In the genomic region with DNA sequence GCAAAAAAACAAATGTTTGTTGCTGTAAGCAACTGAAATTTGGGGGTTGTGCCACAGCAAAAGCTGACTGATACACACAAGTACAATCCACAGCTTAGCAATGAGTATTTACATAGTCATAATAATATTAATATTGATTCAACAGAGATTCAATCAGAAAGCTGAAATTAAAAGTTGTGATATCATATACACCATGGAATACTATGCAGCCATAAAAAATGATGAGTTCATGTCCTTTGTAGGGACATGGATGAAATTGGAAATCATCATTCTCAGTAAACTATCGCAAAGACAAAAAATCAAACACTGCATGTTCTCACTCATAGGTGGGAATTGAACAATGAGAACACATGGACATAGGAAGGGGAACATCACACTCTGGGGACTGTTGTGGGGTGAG, we compare ENCODE assay signal across 2 cellular contexts.
DNase-seq lines count a peak whose midpoint lies in the region; ATAC-seq, FAIRE-seq and TF ChIP-seq lines count a peak whose summit lies in the region.
"Not testable (repeated sequence)": the region's sequence is repeated elsewhere in the genome, so short reads cannot be mapped to it uniquely, and the experiment has no call there.

No MANE protein-coding gene starts in this region.

- not testable (repeated sequence) for TF ChIP-seq EP300 in K562 (IDR thresholded peaks at IDR 0.05; ENCODE audit: low read length)

- DNase-seq in K562 (ENCODE audit: extremely low read depth in 1 of 4, low spot score in 3 of 4) = not testable (repeated sequence)

- ATAC-seq in K562 = not testable (repeated sequence)

- POLR2A ChIA-PET in HEK293 (lab: Yijun Ruan, JAX); K562 (lab: Yijun Ruan, JAX): not testable (repeated sequence)

- no CpG with 5 or more reads among the region's 1 CpG for WGBS in K562 (ENCODE audit: insufficient coverage, low coverage, missing lambda C conversion rate)

- not testable (repeated sequence) for H3K27ac ChIP-seq in HEK293 (ENCODE audit: extremely low read depth, low read depth, low read length); K562 (ENCODE audit: extremely low read depth, low read depth, low read length)

- CTCF ChIA-PET in HEK293 (lab: Yijun Ruan, JAX) = interaction anchor here (0.6 to 1.2 kb wide), 4 partner anchors 15 to 239 kb away, joined by 3 to 4 read pairs (median 4); no protein-coding TSS in a partner anchor
- CTCF ChIA-PET in K562 (lab: Yijun Ruan, JAX; ENCODE audit: low intra/inter-chr PET ratio) = not testable (repeated sequence)

- not testable (repeated sequence) for TF ChIP-seq RAD21 in K562 (CRISPR knock-in tag; conservative IDR thresholded peaks at IDR 0.05 in 1 of 2, IDR thresholded peaks at IDR 0.05 in 1 of 2)

- H3K79me2 ChIP-seq in K562 (ENCODE audit: control insufficient read depth, insufficient read depth, low read length) = not testable (repeated sequence)

- H3K4me2 ChIP-seq in K562 (ENCODE audit: insufficient read depth, low read length) = not testable (repeated sequence)

- intact Hi-C loops in K562 (cut with micrococcal nuclease) = not testable (repeated sequence)

- not testable (repeated sequence) for FAIRE-seq in K562 (lab: Jason Lieb, UNC)

- not testable (repeated sequence) for TF ChIP-seq CTCF in HEK293 (tag by site-specific recombination; IDR thresholded peaks at IDR 0.05); K562 (IDR thresholded peaks at IDR 0.05 in 2 of 3, conservative IDR thresholded peaks at IDR 0.05 in 1 of 3; ENCODE audit: insufficient read depth in 2 of 3, low read depth in 1 of 3, low read length in 3 of 3)

- not testable (repeated sequence) for H2AFZ ChIP-seq in K562 (ENCODE audit: low read depth, low read length)

- H3K9me3 ChIP-seq in HEK293 (ENCODE audit: control insufficient read depth, insufficient read depth, low read depth, low read length); K562 (replicated peaks; ENCODE audit: control insufficient read depth, insufficient read depth, low read depth, low read length): not testable (repeated sequence)

- BruUV-seq in K562 (replicated peaks; lab: Mats Ljungman, UMichigan) = not testable (repeated sequence)

- not testable (repeated sequence) for H3K4me1 ChIP-seq in HEK293 (ENCODE audit: control insufficient read depth, insufficient read depth, low read length); K562 (replicated peaks in 1 of 2; ENCODE audit: control insufficient read depth in 2 of 2, insufficient read depth in 2 of 2, low read length in 2 of 2)

- H3K36me3 ChIP-seq in HEK293 (ENCODE audit: control insufficient read depth in 2 of 2, insufficient read depth in 1 of 2, low read length in 2 of 2) (peaks cover 0 to 37% of the 10 kb centered on the region in 2 experiments; a peak in 2 of 3 replicates), K562 (ENCODE audit: control insufficient read depth, insufficient read depth, low read length) (peaks cover 28% of the 10 kb centered on the region)

- not testable (repeated sequence) for TF ChIP-seq POLR2A in K562 (conservative IDR thresholded peaks at IDR 0.05)

- not testable (repeated sequence) for H3K27me3 ChIP-seq in K562 (ENCODE audit: control insufficient read depth in 2 of 2, insufficient read depth in 2 of 2, low read length in 2 of 2)

- H3K9ac ChIP-seq in K562 (ENCODE audit: insufficient read depth in 1 of 2, low read depth in 2 of 2, low read length in 2 of 2) = not testable (repeated sequence)

- H3K9me1 ChIP-seq in K562 (ENCODE audit: control insufficient read depth, insufficient read depth, low read length) = not testable (repeated sequence)

- not testable (repeated sequence) for H3K4me3 ChIP-seq in HEK293 (ENCODE audit: low read depth, low read length); K562

- in situ Hi-C loops in K562 (cut with MboI) = not testable (repeated sequence)

- not testable (repeated sequence) for H4K20me1 ChIP-seq in K562 (replicated peaks; ENCODE audit: control insufficient read depth, insufficient read depth, low read length)

TF ChIP-seq in HEK293, 187 proteins besides CTCF, POLR2A, EP300 and RAD21:
- TF ChIP-seq ZNF146 (tag by site-specific recombination; IDR thresholded peaks at IDR 0.05) = peak; percentile 95
- TF ChIP-seq, protein P1, sequence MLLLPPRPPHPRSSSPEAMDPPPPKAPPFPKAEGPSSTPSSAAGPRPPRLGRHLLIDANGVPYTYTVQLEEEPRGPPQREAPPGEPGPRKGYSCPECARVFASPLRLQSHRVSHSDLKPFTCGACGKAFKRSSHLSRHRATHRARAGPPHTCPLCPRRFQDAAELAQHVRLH (tag by site-specific recombination; IDR thresholded peaks at IDR 0.05) = peak; percentile 61; the same call in 1 of the 2 replicates

TF ChIP-seq in K562, 482 proteins besides CTCF, POLR2A, EP300 and RAD21:
- TF ChIP-seq RBM25 (IDR thresholded peaks at IDR 0.05; ENCODE audit: low read depth, low read length, severe bottlenecking) = peak; percentile 56
- TF ChIP-seq ZNF146 (CRISPR knock-in tag; IDR thresholded peaks at IDR 0.05; ENCODE audit: unreplicated experiment) = peak; percentile 73
- TF ChIP-seq BCOR (IDR thresholded peaks at IDR 0.05) = 0 out of 2 replicates have a peak, but pooled peaks have one; percentile 28
